8 cellular contexts compared by ENCODE assay signal in genomic region chr2:68908392-68908970, GRCh38. TPM values are rescaled to one million over a fixed set of nuclear protein-coding genes. Genes with fewer than 3 reads are reported as not detected.
DNase-seq lines count a peak whose midpoint lies in the region; ATAC-seq and TF ChIP-seq lines count a peak whose summit lies in the region.
"Had no signal": no experiment of that assay in that cellular context is flagged by ENCODE, and none has a peak within 500 bp of the region (broad histone marks: within the 10 kb centered on the region; RNA-seq: fewer than 3 reads in every experiment).

No MANE protein-coding gene starts in this region.

- H4K91ac ChIP-seq in mesenchymal stem cell (ENCODE audit: low read length), result peak overlapping the region; percentile 12

- no peak overlapping the region for H3K9ac ChIP-seq in mesenchymal stem cell (ENCODE audit: low read length)

- H4K8ac ChIP-seq in mesenchymal stem cell (ENCODE audit: low read length), result no peak overlapping the region

- H3K27me3 ChIP-seq in mesenchymal stem cell (ENCODE audit: control insufficient read depth in 1 of 2, insufficient read depth in 1 of 2, low read length in 2 of 2), result no peaks in the 10 kb centered on the region

- ATAC-seq in GM18867 (IDR thresholded peaks at IDR 0.05; ENCODE audit: unreplicated experiment) (peak; percentile 98), HG02981 (IDR thresholded peaks at IDR 0.05; ENCODE audit: unreplicated experiment) (peak; percentile 96), WTC11 (peak; percentile 76)

- H3K27ac Mint-ChIP-seq in WTC11, result no peak overlapping the region; the same call in 1 of the 2 replicates

- H3K79me1 ChIP-seq in mesenchymal stem cell (replicated peaks; ENCODE audit: low read length, poor library complexity, severe bottlenecking), result no peaks in the 10 kb centered on the region

- CTCF ChIA-PET in WTC11 (lab: Charles Lee), result interaction anchor here (0.7 to 2.8 kb wide), 10 partner anchors 13 to 445 kb away, joined by 3 to 15 read pairs (median 5); partner anchors contain the start of gene PROKR1

- H3K36me3 ChIP-seq in mesenchymal stem cell (ENCODE audit: control insufficient read depth in 1 of 2, insufficient read depth in 2 of 2, low read depth in 1 of 2, low read length in 2 of 2), result no peaks in the 10 kb centered on the region

- WGBS in mesenchymal stem cell, result 64% methylated on average over 5 of the region's 5 CpGs

- H3K27ac ChIP-seq in mesenchymal stem cell (ENCODE audit: low read length, poor library complexity, severe bottlenecking), result peak overlapping the region; percentile 8

- no peaks in the 10 kb centered on the region for H3K36me3 Mint-ChIP-seq in WTC11

- H3K9me3 Mint-ChIP-seq in WTC11, result peaks cover 11% of the 10 kb centered on the region; the same call in 1 of the 2 replicates

- H3K4me3 ChIP-seq in choroid plexus epithelial cell (ENCODE audit: low read depth, low read length), result no peak overlapping the region
- H3K4me3 ChIP-seq in mesenchymal stem cell (ENCODE audit: insufficient read depth in 1 of 2, low read depth in 1 of 2, low read length in 2 of 2), result no peak overlapping the region

- peak overlapping the region; percentile 57 for H2AK5ac ChIP-seq in mesenchymal stem cell (ENCODE audit: low read length, severe bottlenecking)

- no peak overlapping the region for H3K23ac ChIP-seq in mesenchymal stem cell (ENCODE audit: low read length in 2 of 2)

- H2BK12ac ChIP-seq in mesenchymal stem cell (ENCODE audit: low read length in 2 of 2), result peak overlapping the region in 1 of 2 experiments; percentile 21

- no peak overlapping the region for H2BK15ac ChIP-seq in mesenchymal stem cell (ENCODE audit: low read depth, poor library complexity, severe bottlenecking)

- H3K4me1 ChIP-seq in mesenchymal stem cell (ENCODE audit: control insufficient read depth, insufficient read depth, low read depth, low read length), result peaks cover 12% of the 10 kb centered on the region

- H2BK5ac ChIP-seq in mesenchymal stem cell (ENCODE audit: low read depth, low read length, poor library complexity, severe bottlenecking), result no peak overlapping the region

- DNase-seq in NCI-H2107 treated with DMSO at 0.1 percent for 48 hours (lab: John Stamatoyannopoulos, UW; ENCODE audit: unreplicated experiment) (peak; percentile 97), WTC11 (ENCODE audit: low spot score) (peak; percentile 40), choroid plexus epithelial cell (ENCODE audit: low read depth) (peak; percentile 69), mesenchymal stem cell (no peak)
- peak; percentile 51 to 82 (median 78) for DNase-seq in stimulated activated naive CD4-positive, alpha-beta T cell (lab: John Stamatoyannopoulos, UW)

- H3K4ac ChIP-seq in mesenchymal stem cell (ENCODE audit: low read depth in 1 of 2, low read length in 2 of 2), result peak overlapping the region in 1 of 2 experiments; percentile 1

- H2AFZ ChIP-seq in mesenchymal stem cell (ENCODE audit: low read depth, low read length), result no peak overlapping the region

- TF ChIP-seq CTCF in WTC11 (IDR thresholded peaks at IDR 0.05) (no peak), choroid plexus epithelial cell (conservative IDR thresholded peaks at IDR 0.05; ENCODE audit: low read depth, low read length) (no peak)

- no peaks in the 10 kb centered on the region for H3K27me3 Mint-ChIP-seq in WTC11 (ENCODE audit: low read depth)

- H3K18ac ChIP-seq in mesenchymal stem cell (ENCODE audit: low read depth in 1 of 2, low read length in 2 of 2), result no peak overlapping the region

- H2BK120ac ChIP-seq in mesenchymal stem cell (ENCODE audit: low read depth, low read length), result no peak overlapping the region

- H3K14ac ChIP-seq in mesenchymal stem cell (ENCODE audit: low read length in 2 of 2), result no peak overlapping the region

- H3K4me3 Mint-ChIP-seq in WTC11, result no peak overlapping the region

- H3K9me3 ChIP-seq in mesenchymal stem cell (ENCODE audit: control insufficient read depth, low read length), result no peaks in the 10 kb centered on the region

- H3K4me2 ChIP-seq in mesenchymal stem cell (ENCODE audit: low read length, poor library complexity, severe bottlenecking), result no peak overlapping the region

- H3K4me1 Mint-ChIP-seq in WTC11, result peaks cover 27% of the 10 kb centered on the region

- POLR2A ChIA-PET in WTC11 (lab: Charles Lee), result no interaction called here

TF ChIP-seq in WTC11, 78 proteins besides CTCF, POLR2A, EP300 and RAD21:
- TF ChIP-seq KAT7 (CRISPR knock-in tag; IDR thresholded peaks at IDR 0.05; ENCODE audit: borderline replicate concordance), result no peak
- no peak for TF ChIP-seq USF1 (CRISPR knock-in tag; IDR thresholded peaks at IDR 0.05)
- TF ChIP-seq ATF2 (CRISPR knock-in tag; IDR thresholded peaks at IDR 0.05; ENCODE audit: borderline replicate concordance, low read depth), result no peak
- TF ChIP-seq ZNF263 (CRISPR knock-in tag; IDR thresholded peaks at IDR 0.05; ENCODE audit: low read depth), result no peak
- no peak for TF ChIP-seq USF2 (CRISPR knock-in tag; IDR thresholded peaks at IDR 0.05)
- peak; percentile 94 for TF ChIP-seq NFE2L1 (CRISPR knock-in tag; IDR thresholded peaks at IDR 0.05)

RNA-seq across cellular contexts. Expression of gene BMP10, which starts 37.3 kb away (rescaled TPM):
- total RNA-seq in WTC11 (2021), result not detected in 3 replicates
- polyA plus RNA-seq in mesenchymal stem cell (2013, experiment 1 of 2), result 3.1 TPM
- polyA plus RNA-seq in mesenchymal stem cell (2013, experiment 2 of 2), result 3.2 TPM
- total RNA-seq: urinary bladder had no signal
- polyA plus RNA-seq: urinary bladder had no signal

RNA-seq across cellular contexts. Expression of gene GKN2, which starts 44.2 kb away (rescaled TPM):
- not detected in 3 replicates for total RNA-seq in WTC11 (2021)
- not detected for polyA plus RNA-seq in mesenchymal stem cell (2013, experiment 1 of 2)
- polyA plus RNA-seq in mesenchymal stem cell (2013, experiment 2 of 2), result not detected
- total RNA-seq: urinary bladder had no signal
- polyA plus RNA-seq: urinary bladder had no signal
